In genomic region chr10:50653142-50653541, GRCh38 we compare ENCODE assay signal across 1 cellular context.
TF ChIP-seq lines count a peak whose summit lies in the region.

No MANE protein-coding gene starts in this region.

TF ChIP-seq in HepG2, 621 proteins besides CTCF, POLR2A, EP300 and RAD21 (continued from another document):
- TF ChIP-seq FOXA1 (IDR thresholded peaks at IDR 0.05) (no peak), FOXA1 (CRISPR knock-in tag; IDR thresholded peaks at IDR 0.05) (0 out of 2 replicates have a peak, but pooled peaks have one; percentile 25), TEAD3 (CRISPR knock-in tag; optimal IDR thresholded peaks at IDR 0.05; ENCODE audit: borderline replicate concordance) (peak; percentile 24), SMC3 (IDR thresholded peaks at IDR 0.05; ENCODE audit: low read length) (peak; percentile 63)
